In the genomic region with DNA sequence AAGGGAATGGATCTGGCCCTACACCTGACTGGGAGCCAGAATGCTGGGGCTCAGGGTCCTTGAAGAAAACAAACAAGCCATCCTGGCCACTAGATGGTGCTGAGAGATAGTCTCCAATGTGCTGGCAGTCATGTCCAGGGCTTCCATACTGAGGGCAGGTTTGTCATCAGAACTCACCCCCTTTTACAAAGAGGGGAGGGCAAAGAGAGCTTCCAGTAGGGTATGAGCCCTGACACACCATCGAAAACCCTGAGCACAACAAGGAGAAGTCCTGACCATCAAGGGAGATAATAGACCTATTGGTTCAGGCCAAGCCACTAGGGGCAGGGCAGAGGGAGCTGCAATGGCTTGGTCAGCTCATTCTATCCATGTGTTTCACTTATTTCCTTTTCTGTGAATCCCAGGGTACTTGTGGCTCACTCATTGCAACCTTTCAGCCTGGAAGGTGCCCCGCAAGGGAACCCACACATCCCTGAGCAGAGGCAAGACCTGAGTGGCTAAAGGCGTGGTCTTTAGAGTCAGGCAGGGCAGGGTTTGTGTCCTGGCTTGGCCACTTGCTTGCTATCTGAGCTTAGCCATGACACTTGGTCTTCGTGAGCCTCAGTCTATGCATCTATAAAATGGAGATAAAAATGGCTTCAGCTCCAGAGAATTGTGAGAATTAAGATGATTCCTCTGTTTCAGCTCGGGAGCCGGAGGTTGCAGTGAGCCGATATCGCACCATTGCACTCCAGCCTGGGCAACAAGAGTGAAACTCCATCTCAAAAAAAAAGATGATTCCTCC, we compare ENCODE assay signal across 10 cellular contexts. TPM values are rescaled to one million over a fixed set of nuclear protein-coding genes. Genes with fewer than 3 reads are reported as not detected.
DNase-seq lines count a peak whose midpoint lies in the region; ATAC-seq, FAIRE-seq and TF ChIP-seq lines count a peak whose summit lies in the region.
"Had no signal": no experiment of that assay in that cellular context is flagged by ENCODE, and none has a peak within 500 bp of the region (broad histone marks: within the 10 kb centered on the region; RNA-seq: fewer than 3 reads in every experiment).

No MANE protein-coding gene starts in this region.

- peak; percentile 90 for ATAC-seq in body of pancreas
- ATAC-seq in HG02870 (IDR thresholded peaks at IDR 0.05; ENCODE audit: unreplicated experiment) = no peak

- 81% methylated on average over 8 of the region's 8 CpGs for WGBS in body of pancreas, 2 donors
- WGBS in iPS DF 6.9 (ENCODE audit: insufficient coverage, insufficient read length) = no CpG with 5 or more reads among the region's 8 CpGs

- no peaks in the 10 kb centered on the region for H3K27me3 ChIP-seq in body of pancreas
- H3K27me3 ChIP-seq in iPS DF 6.9 (ENCODE audit: control insufficient read depth, insufficient read depth, low read length) = no peaks in the 10 kb centered on the region

- TF ChIP-seq POLR2A in body of pancreas (IDR thresholded peaks at IDR 0.05) = no peak

- intact Hi-C loops in body of pancreas (cut with DNase I) = no loop called here

- H3K9me3 ChIP-seq in body of pancreas (no peaks in the 10 kb centered on the region), iPS DF 6.9 (ENCODE audit: control insufficient read depth, insufficient read depth, low read length) (no peaks in the 10 kb centered on the region)

- H3K4me1 ChIP-seq in body of pancreas (peaks cover under 1% of the 10 kb centered on the region), iPS DF 6.9 (ENCODE audit: control insufficient read depth, insufficient read depth, low read length) (no peaks in the 10 kb centered on the region)

- TF ChIP-seq CTCF in body of pancreas (IDR thresholded peaks at IDR 0.05) = peak; percentile 56 to 97 (median 65)

- H3K27ac ChIP-seq in body of pancreas (no peak overlapping the region), iPS DF 6.9 (ENCODE audit: low read length) (no peak overlapping the region)

- no peak overlapping the region for H3K4me3 ChIP-seq in Jurkat, Clone E6-1 (ENCODE audit: low read length)
- no peak overlapping the region for H3K4me3 ChIP-seq in body of pancreas
- no peak overlapping the region for H3K4me3 ChIP-seq in iPS DF 6.9 (ENCODE audit: low read length)

- no peaks in the 10 kb centered on the region for H3K36me3 ChIP-seq in body of pancreas (replicated peaks in 1 of 2; ENCODE audit: insufficient read depth in 1 of 2, low read depth in 2 of 2)
- no peaks in the 10 kb centered on the region for H3K36me3 ChIP-seq in iPS DF 6.9 (ENCODE audit: control insufficient read depth, insufficient read depth, low read length)

- FAIRE-seq in RCC 7860 (lab: Jason Lieb, UNC) = no peak
- FAIRE-seq: colon had no signal

- DNase-seq in NOMO-1 treated with DMSO at 0.1 percent for 48 hours (lab: John Stamatoyannopoulos, UW; ENCODE audit: unreplicated experiment) (peak; percentile 19), NOMO-1 treated with dmso at 0.1 percent for 144 hours (lab: John Stamatoyannopoulos, UW; ENCODE audit: unreplicated experiment) (no peak), RCC 7860 (ENCODE audit: low spot score) (peak; percentile 4), body of pancreas (peak; percentile 62 to 72 (median 68)), iPS DF 6.9 (ENCODE audit: low read depth, low spot score) (peak; percentile 60)
- peak; percentile 42 for DNase-seq in Jurkat, Clone E6-1 (ENCODE audit: low read depth, low spot score)
- DNase-seq in stimulated activated CD4-positive, alpha-beta T cell treated with anti-CD3 and anti-CD28 coated beads, Interleukin-12 subunit alpha, Interleukin-12 subunit beta, amount 100 ng/mL, for 4 hours = peak; percentile 17

RNA-seq across cellular contexts. Expression of gene PLEKHH1, which starts 6.2 kb away (rescaled TPM):
- polyA plus RNA-seq in Jurkat, Clone E6-1 (2012; ENCODE audit: insufficient read depth, insufficient read length) = 4.1 TPM
- 10 to 100 TPM; 32.7 to 54.7 TPM for total RNA-seq in body of pancreas
- polyA plus RNA-seq: CD8-positive, alpha-beta memory T cell had no signal

RNA-seq across cellular contexts. Expression of gene TMEM229B, which starts 38.3 kb away (rescaled TPM):
- 3.8 TPM for polyA plus RNA-seq in Jurkat, Clone E6-1 (2012; ENCODE audit: insufficient read depth, insufficient read length)
- 1 to 10 TPM; 2.0 to 4.4 TPM for total RNA-seq in body of pancreas
